In the genomic region with DNA sequence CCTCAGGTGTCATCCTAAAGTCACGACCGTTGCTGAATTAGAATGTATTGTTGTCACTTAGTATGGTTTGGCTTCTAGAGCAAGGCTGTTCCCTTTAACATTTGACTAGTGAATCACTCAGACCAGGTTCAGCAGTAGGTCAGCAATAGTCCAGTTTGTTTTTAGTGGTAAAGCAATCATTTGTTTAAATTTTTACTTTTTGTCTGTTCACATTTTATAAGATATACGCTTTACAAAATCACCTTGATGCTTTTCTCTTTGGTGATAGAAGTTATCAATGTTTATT, we compare ENCODE assay signal across 8 cellular contexts. TPM values are rescaled to one million over a fixed set of nuclear protein-coding genes. Genes with fewer than 3 reads are reported as not detected.
DNase-seq lines count a peak whose midpoint lies in the region; ATAC-seq and TF ChIP-seq lines count a peak whose summit lies in the region.

No MANE protein-coding gene starts in this region.

- ATAC-seq in DND-41 (ENCODE audit: insufficient read depth, low read depth) = no peak

- H3K9ac ChIP-seq in DND-41 (ENCODE audit: low read depth, low read length) = peak overlapping the region; percentile 89; the same call in 1 of the 2 replicates

- DNase-seq in DND-41 = no peak
- peak; percentile 11 for DNase-seq in NCI-H460 (ENCODE audit: extremely low read depth, low read depth)
- DNase-seq in coronary artery (ENCODE audit: low spot score) = no peak
- DNase-seq in GDM1 (lab: John Stamatoyannopoulos, UW) = no peak
- no peak for DNase-seq in DMS79 treated with DMSO at 0.1 percent for 48 hours (lab: John Stamatoyannopoulos, UW)
- DNase-seq in NCI-H446 treated with DMSO at 0.1 percent for 48 hours (lab: John Stamatoyannopoulos, UW) = no peak
- no peak for DNase-seq in globus pallidus (ENCODE audit: low spot score)

- no peaks in the 10 kb centered on the region for H3K27me3 ChIP-seq in DND-41 (ENCODE audit: insufficient read depth, low read length, poor library complexity)
- no peaks in the 10 kb centered on the region for H3K27me3 ChIP-seq in neutrophil

- TF ChIP-seq CTCF in DND-41 (IDR thresholded peaks at IDR 0.05; ENCODE audit: borderline replicate concordance, extremely low read depth, low read length, poor library complexity, severe bottlenecking) (no peak), coronary artery (IDR thresholded peaks at IDR 0.05) (no peak), neutrophil (IDR thresholded peaks at IDR 0.05) (no peak)

- H3K79me2 ChIP-seq in DND-41 (ENCODE audit: insufficient read depth, low read length) = peaks cover 40% of the 10 kb centered on the region

- H3K36me3 ChIP-seq in DND-41 (ENCODE audit: insufficient read depth, low read length) (peaks cover 20% of the 10 kb centered on the region), neutrophil (peaks cover 13% of the 10 kb centered on the region)

- H4K20me1 ChIP-seq in DND-41 (ENCODE audit: insufficient read depth, low read length) = peaks cover 4% of the 10 kb centered on the region

- H3K4me1 ChIP-seq in DND-41 (ENCODE audit: insufficient read depth, low read length) (peaks cover 40% of the 10 kb centered on the region), neutrophil (ENCODE audit: control insufficient read depth in 1 of 2, insufficient read depth in 1 of 2, low read depth in 1 of 2, low read length in 1 of 2) (peaks cover 19 to 20% of the 10 kb centered on the region in 2 experiments)

- peak overlapping the region in 1 of 2 experiments; percentile 68; a peak in 2 of 4 replicates for H3K4me3 ChIP-seq in DND-41 (ENCODE audit: low read depth in 1 of 2, low read length in 2 of 2)
- H3K4me3 ChIP-seq in coronary artery = peak overlapping the region; percentile 91
- no peak overlapping the region for H3K4me3 ChIP-seq in neutrophil (ENCODE audit: low read depth in 1 of 2, low read length in 1 of 2)

- no peak overlapping the region for H3K27ac ChIP-seq in DND-41 (ENCODE audit: low read length)
- peak overlapping the region; percentile 97 for H3K27ac ChIP-seq in coronary artery
- peak overlapping the region; percentile 95 for H3K27ac ChIP-seq in neutrophil

- no peaks in the 10 kb centered on the region for H3K9me3 ChIP-seq in DND-41 (ENCODE audit: insufficient read depth, low read length, severe bottlenecking)
- H3K9me3 ChIP-seq in neutrophil = no peaks in the 10 kb centered on the region

- no peak overlapping the region for H2AFZ ChIP-seq in DND-41 (ENCODE audit: low read depth, low read length)

- peak overlapping the region; percentile 87 for H3K4me2 ChIP-seq in DND-41 (ENCODE audit: insufficient read depth, low read length)

RNA-seq across cellular contexts. Expression of gene BABAM2, which starts 1.2 kb away (rescaled TPM):
- 58.8 and 61.1 TPM in 2 replicates for total RNA-seq in NCI-H460 (2014; rRNA removed; shearing (Covaris generic))
- polyA plus RNA-seq in NCI-H460 (2014; cell fraction: nucleus; rRNA removed) = 12.1 and 12.9 TPM in 2 replicates

RNA-seq across cellular contexts. Expression of gene RBKS, which starts 1.6 kb away (rescaled TPM):
- total RNA-seq in NCI-H460 (2014; rRNA removed; shearing (Covaris generic)) = 3.0 and 3.8 TPM in 2 replicates
- 1.6 and 5.3 TPM in 2 replicates for polyA plus RNA-seq in NCI-H460 (2014; cell fraction: nucleus; rRNA removed)
